10 cellular contexts compared by ENCODE assay signal in the genomic region with DNA sequence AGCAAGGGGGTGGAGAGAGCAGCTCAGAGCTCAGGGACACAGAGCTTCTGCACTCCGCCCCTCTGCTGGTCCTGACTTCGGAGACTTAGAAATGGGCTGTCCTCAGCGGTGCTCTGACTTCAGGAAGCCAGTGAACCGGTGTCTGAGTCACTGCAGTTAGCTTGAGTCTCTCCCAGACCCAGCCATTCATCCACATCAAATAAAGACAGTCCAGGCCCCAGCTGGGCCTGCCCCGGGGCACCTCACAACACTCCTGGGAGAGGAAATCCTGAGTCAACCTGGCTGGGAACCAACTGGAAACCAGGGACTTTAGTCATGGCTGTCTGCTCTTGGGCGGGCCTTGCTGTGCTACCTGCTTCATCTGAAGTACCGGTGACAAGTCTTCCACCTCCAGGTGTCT. TPM values are rescaled to one million over a fixed set of nuclear protein-coding genes. Genes with fewer than 3 reads are reported as not detected.
DNase-seq lines count a peak whose midpoint lies in the region; FAIRE-seq and TF ChIP-seq lines count a peak whose summit lies in the region.
"Had no signal": no experiment of that assay in that cellular context is flagged by ENCODE, and none has a peak within 500 bp of the region (broad histone marks: within the 10 kb centered on the region; RNA-seq: fewer than 3 reads in every experiment).

No MANE protein-coding gene starts in this region.

- H3K27ac Mint-ChIP-seq in endothelial cell (ENCODE audit: unreplicated experiment), result no peak overlapping the region
- H3K27ac Mint-ChIP-seq: dendritic cell treated with granulocyte-macrophage colony-stimulating factor and Interleukin-4, amounts not matched to agents 40 ng/mL and 50 ng/mL, for 4 days had no signal

- peak overlapping the region; percentile 70 for H2AFZ ChIP-seq in GM23248

- no peaks in the 10 kb centered on the region for H3K9me3 ChIP-seq in GM23248 (ENCODE audit: low read depth)
- no peaks in the 10 kb centered on the region for H3K9me3 ChIP-seq in small intestine (ENCODE audit: control insufficient read depth, low read depth)

- H3K4me2 ChIP-seq in GM23248 (ENCODE audit: unreplicated experiment), result peak overlapping the region; percentile 54

- in situ Hi-C loops in GM23248 (cut with MboI), result no loop called here

- no peaks in the 10 kb centered on the region for H3K79me2 ChIP-seq in GM23248 (ENCODE audit: insufficient read depth)

- H3K4me3 ChIP-seq in GM23248 (no peak overlapping the region), small intestine (ENCODE audit: low read depth in 1 of 2, low read length in 2 of 2) (no peak overlapping the region)

- H4K20me1 ChIP-seq in GM23248 (ENCODE audit: insufficient read depth), result no peaks in the 10 kb centered on the region

- H3K9ac ChIP-seq in GM23248, result peak overlapping the region; percentile 69

- H3K27ac ChIP-seq in GM23248 (peak overlapping the region; percentile 86), small intestine (ENCODE audit: low read depth in 1 of 2, low read length in 1 of 2) (peak overlapping the region; percentile 69 to 82)

- H3K4me1 ChIP-seq in GM23248 (ENCODE audit: insufficient read depth) (peaks cover 55% of the 10 kb centered on the region), small intestine (ENCODE audit: control insufficient read depth in 2 of 2, insufficient read depth in 1 of 2, low read depth in 1 of 2, low read length in 1 of 2) (peaks cover 8 to 10% of the 10 kb centered on the region in 2 donors)

- H3K4me3 Mint-ChIP-seq in endothelial cell (ENCODE audit: unreplicated experiment), result no peak overlapping the region
- H3K4me3 Mint-ChIP-seq: dendritic cell treated with granulocyte-macrophage colony-stimulating factor and Interleukin-4, amounts not matched to agents 40 ng/mL and 50 ng/mL, for 4 days had no signal

- H3F3A ChIP-seq in GM23248 (ENCODE audit: insufficient read depth), result peaks cover 61% of the 10 kb centered on the region

- peak; percentile 98 for DNase-seq in GM23248
- peak; percentile 93 for DNase-seq in SW480 (ENCODE audit: low spot score)
- DNase-seq in glomerular endothelial cell (ENCODE audit: extremely low read depth, low read depth, low spot score), result peak; percentile 92
- DNase-seq in small intestine, result peak; percentile 95
- no peak for DNase-seq in NCI-H128 (lab: John Stamatoyannopoulos, UW; ENCODE audit: unreplicated experiment)
- DNase-seq in activated CD4-positive, CD25-positive, alpha-beta regulatory T cell treated with anti-CD3 and anti-CD28 coated beads, Interleukin-2, amount 50 U/mL, for 72 hours, result no peak
- no peak for DNase-seq in NCI-H1694 treated with DMSO at 0.1 percent for 48 hours (lab: John Stamatoyannopoulos, UW)
- no peak for DNase-seq in endothelial cell (ENCODE audit: low spot score)

- no peak for FAIRE-seq in small intestine (lab: Jason Lieb, UNC)

- H3K27me3 Mint-ChIP-seq in endothelial cell (ENCODE audit: unreplicated experiment), result no peaks in the 10 kb centered on the region
- H3K27me3 Mint-ChIP-seq: dendritic cell treated with granulocyte-macrophage colony-stimulating factor and Interleukin-4, amounts not matched to agents 40 ng/mL and 50 ng/mL, for 4 days had no signal

- 9 to 14% methylated on average over 7 of the region's 7 CpGs for WGBS in GM23248 (ENCODE audit: low coverage in 1 of 2, low lambda C conversion rate in 2 of 2, missing lambda C conversion rate in 2 of 2), 2 experiments
- WGBS in small intestine, 3 donors, result 32 to 62% (median 36%) methylated on average over 7 of the region's 7 CpGs

- H3K9me3 Mint-ChIP-seq in endothelial cell (ENCODE audit: unreplicated experiment), result no peaks in the 10 kb centered on the region
- H3K9me3 Mint-ChIP-seq: dendritic cell treated with granulocyte-macrophage colony-stimulating factor and Interleukin-4, amounts not matched to agents 40 ng/mL and 50 ng/mL, for 4 days had no signal

- H3K9me2 ChIP-seq in GM23248 (ENCODE audit: insufficient read depth), result no peaks in the 10 kb centered on the region

- H3K4me1 Mint-ChIP-seq in endothelial cell (ENCODE audit: unreplicated experiment), result no peaks in the 10 kb centered on the region

- H3K36me3 ChIP-seq in GM23248 (ENCODE audit: low read depth) (no peaks in the 10 kb centered on the region), small intestine (ENCODE audit: control insufficient read depth in 2 of 2, insufficient read depth in 2 of 2, low read length in 2 of 2) (no peaks in the 10 kb centered on the region)

- no peaks in the 10 kb centered on the region for H3K36me3 Mint-ChIP-seq in endothelial cell (ENCODE audit: low read depth, unreplicated experiment)

- no peaks in the 10 kb centered on the region for H3K27me3 ChIP-seq in GM23248 (replicated peaks; ENCODE audit: insufficient read depth)
- H3K27me3 ChIP-seq in small intestine (ENCODE audit: control insufficient read depth in 2 of 2, insufficient read depth in 2 of 2, low read length in 2 of 2), result no peaks in the 10 kb centered on the region

- no peak for TF ChIP-seq CTCF in endothelial cell (IDR thresholded peaks at IDR 0.05; ENCODE audit: unreplicated experiment)

RNA-seq across cellular contexts. Expression of gene ITGB6, which starts 5.4 kb away (rescaled TPM):
- not detected in 2 replicates for total RNA-seq in GM23248 (2014; rRNA removed; shearing (Covaris generic))
- polyA plus RNA-seq in GM23248 (2016; fragmentation: Nextera tagmentation; extraction: Ambion mirVana), result 0.05 TPM in 1 of 2 replicates, not detected in the other
- total RNA-seq in glomerular endothelial cell, result 0.47 and 0.68 TPM in 2 replicates
- polyA plus RNA-seq in small intestine, result 1 to 10 TPM; 3.0 to 5.6 (median 3.9) TPM
- total RNA-seq in endothelial cell (ENCODE audit: unreplicated experiment), result not detected
- total RNA-seq: sciatic nerve had no signal

Comparison
In these comparisons a context has a peak if more than half of its experiments do, and no peak if none do; other contexts are left out.
1. DNase-seq: peak in GM23248 (single experiment), SW480 (single experiment), glomerular endothelial cell (single experiment) and small intestine (single experiment); none in NCI-H128 (single experiment), activated CD4-positive, CD25-positive, alpha-beta regulatory T cell treated with anti-CD3 and anti-CD28 coated beads, Interleukin-2, amount 50 U/mL, for 72 hours (single experiment), NCI-H1694 treated with DMSO at 0.1 percent for 48 hours (single experiment) and endothelial cell (single experiment).